In the genomic region with DNA sequence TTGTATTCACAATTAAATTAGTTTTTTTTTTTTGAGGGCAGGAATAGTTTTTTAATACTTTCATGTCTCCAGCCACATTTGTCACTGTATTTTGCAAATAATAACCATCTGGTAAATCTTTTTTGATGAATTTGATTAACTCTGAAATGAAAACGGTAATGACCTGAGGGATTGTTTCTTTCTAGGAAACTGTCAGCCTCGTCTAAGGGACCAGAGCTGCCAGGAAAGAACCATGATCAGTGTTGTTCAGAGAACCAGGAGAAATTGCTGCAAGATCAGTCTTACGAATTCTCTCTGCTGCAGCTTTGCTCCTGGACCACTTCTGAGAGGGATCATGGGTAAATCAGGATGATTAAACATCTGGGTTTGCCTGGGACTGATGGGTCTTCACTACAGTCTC, we compare ENCODE assay signal across 25 cellular contexts.
"Had no signal": no experiment of that assay in that cellular context is flagged by ENCODE, and none has a peak within 500 bp of the region (broad histone marks: within the 10 kb centered on the region; RNA-seq: fewer than 3 reads in every experiment).

No MANE protein-coding gene starts in this region.

- H3K27ac ChIP-seq: colonic mucosa, epithelial cell of prostate, esophagus squamous epithelium, gastroesophageal sphincter had no signal

- H3K4me1 ChIP-seq: colonic mucosa, esophagus squamous epithelium, gastroesophageal sphincter had no signal

- H3K4me3 ChIP-seq: colonic mucosa, esophagus squamous epithelium, gastroesophageal sphincter had no signal

- H3K27me3 ChIP-seq: colonic mucosa, esophagus squamous epithelium, gastroesophageal sphincter had no signal

- H3K4me3 Mint-ChIP-seq: activated CD4-positive, alpha-beta memory T cell treated with anti-CD3 and anti-CD28 coated beads, Interleukin-2, amount 10 ng/mL, durations not matched to agents 7 days and 5 days; activated CD4-positive, alpha-beta T cell treated with anti-CD3 and anti-CD28 coated beads for 36 hours; activated CD4-positive, alpha-beta T cell treated with anti-CD3 and anti-CD28 coated beads, Interleukin-2, amount 10 ng/mL, durations not matched to agents 7 days and 5 days; activated naive CD8-positive, alpha-beta T cell; activated T-cell treated with anti-CD3 and anti-CD28 coated beads, Interleukin-2, amount 50 U/mL, for 24 hours; activated T-cell treated with anti-CD3 and anti-CD28 coated beads, Interleukin-2, amount 50 U/mL, for 72 hours had no signal

- H3K4me1 Mint-ChIP-seq: activated CD4-positive, alpha-beta memory T cell treated with anti-CD3 and anti-CD28 coated beads, Interleukin-2, amount 10 ng/mL, durations not matched to agents 7 days and 5 days; activated CD4-positive, alpha-beta T cell treated with anti-CD3 and anti-CD28 coated beads for 36 hours; activated CD4-positive, alpha-beta T cell treated with anti-CD3 and anti-CD28 coated beads, Interleukin-2, amount 10 ng/mL, durations not matched to agents 7 days and 5 days had no signal

- DNase-seq: activated CD4-positive, alpha-beta memory T cell treated with anti-CD3 and anti-CD28 coated beads, Interleukin-2, amount 10 ng/mL, durations not matched to agents 7 days and 5 days; activated CD4-positive, alpha-beta T cell treated with anti-CD3 and anti-CD28 coated beads for 36 hours; activated CD4-positive, alpha-beta T cell treated with anti-CD3 and anti-CD28 coated beads, Interleukin-2, amount 10 ng/mL, durations not matched to agents 7 days and 5 days; activated CD4-positive, alpha-beta T cell treated with anti-CD3 and anti-CD28 coated beads, Interleukin-2, amount 50 U/mL, for 4 hours; activated CD4-positive, CD25-positive, alpha-beta regulatory T cell; activated CD4-positive, CD25-positive, alpha-beta regulatory T cell treated with anti-CD3 and anti-CD28 coated beads, Interleukin-2, amount 50 U/mL, for 72 hours; activated CD8-positive, alpha-beta memory T cell treated with anti-CD3 and anti-CD28 coated beads, Interleukin-2, amount 50 U/mL, for 48 hours; activated effector memory CD4-positive, alpha-beta T cell treated with Interleukin-2 at 50 U/mL for 16 hours; activated gamma-delta T cell treated with Interleukin-2 at 50 U/mL for 16 hours; activated naive CD4-positive, alpha-beta T cell treated with anti-CD3 and anti-CD28 coated beads, Interleukin-2, amount 50 U/mL, for 16 hours; activated naive CD4-positive, alpha-beta T cell treated with Interleukin-2 at 50 U/mL for 16 hours; activated T-cell treated with anti-CD3 and anti-CD28 coated beads for 4 hours; activated T-cell treated with anti-CD3 and anti-CD28 coated beads, Interleukin-2, amount 50 U/mL, for 24 hours; activated T-cell treated with anti-CD3 and anti-CD28 coated beads, Interleukin-2, amount 50 U/mL, for 72 hours; amniotic stem cell; central memory CD4-positive, alpha-beta T cell; cerebellar nuclear complex; colonic mucosa; effector CD8-positive, alpha-beta T cell; esophagus squamous epithelium; foreskin melanocyte; T-helper 2 cell had no signal

- H3K36me3 Mint-ChIP-seq: activated naive CD8-positive, alpha-beta T cell had no signal

- H3K27me3 Mint-ChIP-seq: activated CD4-positive, alpha-beta memory T cell treated with anti-CD3 and anti-CD28 coated beads, Interleukin-2, amount 10 ng/mL, durations not matched to agents 7 days and 5 days; activated CD4-positive, alpha-beta T cell treated with anti-CD3 and anti-CD28 coated beads for 36 hours; activated CD4-positive, alpha-beta T cell treated with anti-CD3 and anti-CD28 coated beads, Interleukin-2, amount 10 ng/mL, durations not matched to agents 7 days and 5 days; activated naive CD8-positive, alpha-beta T cell; activated T-cell treated with anti-CD3 and anti-CD28 coated beads, Interleukin-2, amount 50 U/mL, for 24 hours had no signal

- H3K36me3 ChIP-seq: colonic mucosa, esophagus squamous epithelium, gastroesophageal sphincter had no signal

- ATAC-seq: activated CD4-positive, alpha-beta T cell treated with anti-CD3 and anti-CD28 coated beads for 36 hours; activated T-cell treated with anti-CD3 and anti-CD28 coated beads, Interleukin-2, amount 50 U/mL, for 72 hours; gastroesophageal sphincter had no signal

- H3K9me3 ChIP-seq: colonic mucosa, esophagus squamous epithelium had no signal

- H3K27ac Mint-ChIP-seq: activated CD4-positive, alpha-beta memory T cell treated with anti-CD3 and anti-CD28 coated beads, Interleukin-2, amount 10 ng/mL, durations not matched to agents 7 days and 5 days; activated CD4-positive, alpha-beta T cell treated with anti-CD3 and anti-CD28 coated beads for 36 hours; activated CD4-positive, alpha-beta T cell treated with anti-CD3 and anti-CD28 coated beads, Interleukin-2, amount 10 ng/mL, durations not matched to agents 7 days and 5 days; activated naive CD8-positive, alpha-beta T cell; activated T-cell treated with anti-CD3 and anti-CD28 coated beads, Interleukin-2, amount 50 U/mL, for 24 hours; activated T-cell treated with anti-CD3 and anti-CD28 coated beads, Interleukin-2, amount 50 U/mL, for 72 hours had no signal
